Comparison of ENCODE assay signal across 15 cellular contexts in the genomic region with DNA sequence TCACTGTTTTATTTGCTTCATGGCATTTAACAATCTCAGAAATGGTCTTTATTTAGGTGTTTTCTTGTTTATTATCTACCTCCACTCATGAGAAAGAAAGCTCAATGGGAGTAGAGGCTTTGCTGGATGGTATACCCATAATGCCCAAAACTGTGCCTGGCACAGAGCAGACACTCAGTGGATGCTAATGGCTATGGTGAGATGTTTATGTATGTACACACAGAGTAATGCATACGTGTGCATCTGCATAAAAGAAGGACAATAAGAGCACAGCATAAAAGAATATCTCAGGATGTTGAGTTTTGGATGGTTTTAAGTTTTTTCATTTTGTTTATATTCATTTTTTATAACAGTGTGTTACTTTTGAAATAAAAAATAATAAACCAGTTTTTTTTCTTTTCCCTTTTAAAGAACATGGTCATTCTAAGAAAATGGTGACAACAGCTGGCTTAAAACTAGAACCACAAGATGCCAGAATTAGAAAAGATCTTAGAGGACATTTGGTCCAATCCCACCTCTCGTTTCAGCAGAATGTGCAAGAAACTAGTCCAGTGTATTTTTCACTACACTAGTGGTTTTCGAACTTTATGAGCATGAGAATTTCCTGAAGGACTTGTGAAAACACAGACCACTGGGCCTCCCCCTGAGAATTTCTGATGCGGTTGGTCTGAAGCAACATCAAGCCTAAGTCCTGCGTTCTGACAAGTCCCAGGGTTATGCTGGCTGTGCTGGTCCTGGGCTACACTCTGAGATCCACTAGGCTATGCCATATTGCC.
DNase-seq lines count a peak whose midpoint lies in the region; ATAC-seq, FAIRE-seq and TF ChIP-seq lines count a peak whose summit lies in the region.
"Had no signal": no experiment of that assay in that cellular context is flagged by ENCODE, and none has a peak within 500 bp of the region (broad histone marks: within the 10 kb centered on the region; RNA-seq: fewer than 3 reads in every experiment).

No MANE protein-coding gene starts in this region.

- 91 to 93% methylated on average over 5 of the region's 5 CpGs for WGBS in tibial nerve, 2 donors
- WGBS in HepG2 (ENCODE audit: low lambda C conversion rate), result 74% methylated on average over 5 of the region's 5 CpGs

- H3K9ac ChIP-seq in HepG2 (ENCODE audit: insufficient read depth, low read depth, low read length), result no peak overlapping the region

- H3K36me3 ChIP-seq in tibial nerve (no peaks in the 10 kb centered on the region), HepG2 (replicated peaks in 1 of 2; ENCODE audit: control insufficient read depth in 1 of 2, insufficient read depth in 2 of 2, low read length in 2 of 2) (no peaks in the 10 kb centered on the region)
- H3K36me3 ChIP-seq: gastroesophageal sphincter had no signal

- H3K4me3 ChIP-seq in tibial nerve (no peak overlapping the region), HepG2 (replicated peaks in 1 of 3; ENCODE audit: insufficient read depth in 1 of 3, low read depth in 2 of 3, low read length in 3 of 3) (no peak overlapping the region)
- H3K4me3 ChIP-seq: gastroesophageal sphincter had no signal

- in situ Hi-C loops in HepG2 (cut with HindIII; ENCODE audit: extremely low pct_ligation_motif_present, low pct_unique_long_range_greater_than_20kb), result no loop called here

- intact Hi-C loops in CD4-positive, alpha-beta T cell (cut with DNase I, micrococcal nuclease), result no loop called here
- intact Hi-C loops in HepG2 (cut with micrococcal nuclease; ENCODE audit: unreplicated experiment), result no loop called here

- TF ChIP-seq EP300 in tibial nerve (IDR thresholded peaks at IDR 0.05), result no peak
- TF ChIP-seq EP300 in HepG2 (IDR thresholded peaks at IDR 0.05; ENCODE audit: low read depth in 2 of 2, low read length in 2 of 2), result no peak
- TF ChIP-seq EP300 in HepG2 (CRISPR knock-in tag; IDR thresholded peaks at IDR 0.05; ENCODE audit: borderline replicate concordance), result no peak

- FAIRE-seq in HepG2 (lab: Jason Lieb, UNC), result no peak

- no peak for DNase-seq in CD4-positive, alpha-beta T cell
- DNase-seq in activated naive CD8-positive, alpha-beta T cell treated with anti-CD3 and anti-CD28 coated beads, Interleukin-2, amount 50 U/mL, for 24 hours, result no peak
- no peak for DNase-seq in germinal center (ENCODE audit: low spot score)
- DNase-seq in tibial nerve (ENCODE audit: low spot score in 2 of 2), result no peak
- no peak for DNase-seq in HepG2 (ENCODE audit: low spot score)
- no peak for DNase-seq in activated CD4-positive, CD25-positive, alpha-beta regulatory T cell treated with anti-CD3 and anti-CD28 coated beads, Interleukin-2, amount 50 U/mL, for 72 hours
- DNase-seq: AML-193; kidney glomerular epithelial cell; NCI-H2171 treated with DMSO at 0.1 percent for 48 hours; PC-3; stimulated activated CD4-positive, alpha-beta T cell treated with anti-CD3 and anti-CD28 coated beads, Interleukin-2, amount 100 ng/mL, for 48 hours had no signal

- no peak overlapping the region for H3K4me2 ChIP-seq in HepG2 (ENCODE audit: low read depth, low read length)

- peaks cover 99% of the 10 kb centered on the region for H3K4me1 Mint-ChIP-seq in CD4-positive, alpha-beta T cell (ENCODE audit: low read depth)
- H3K4me1 Mint-ChIP-seq in activated naive CD8-positive, alpha-beta T cell treated with anti-CD3 and anti-CD28 coated beads, Interleukin-2, amount 50 U/mL, for 24 hours, result peaks cover 95% of the 10 kb centered on the region

- no peaks in the 10 kb centered on the region for H4K20me1 ChIP-seq in HepG2 (ENCODE audit: insufficient read depth, low read length)

- no TSS peak for BruUV-seq in HepG2 (replicated peaks; lab: Mats Ljungman, UMichigan)

- no peak overlapping the region for H2AFZ ChIP-seq in HepG2 (ENCODE audit: low read length)

- no peaks in the 10 kb centered on the region for H3K9me3 ChIP-seq in CD4-positive, alpha-beta T cell (ENCODE audit: control insufficient read depth, low read length)
- H3K9me3 ChIP-seq in tibial nerve (no peaks in the 10 kb centered on the region), HepG2 (ENCODE audit: low read length) (no peaks in the 10 kb centered on the region)
- H3K9me3 ChIP-seq: gastroesophageal sphincter had no signal

- H3K27me3 Mint-ChIP-seq in CD4-positive, alpha-beta T cell, result no peaks in the 10 kb centered on the region
- H3K27me3 Mint-ChIP-seq in activated naive CD8-positive, alpha-beta T cell treated with anti-CD3 and anti-CD28 coated beads, Interleukin-2, amount 50 U/mL, for 24 hours, result no peaks in the 10 kb centered on the region

- no peak for TF ChIP-seq CTCF in CD4-positive, alpha-beta T cell (IDR thresholded peaks at IDR 0.05)
- TF ChIP-seq CTCF in tibial nerve (IDR thresholded peaks at IDR 0.05) (no peak), HepG2 (CRISPR knock-in tag; IDR thresholded peaks at IDR 0.05) (no peak)

- CTCF ChIA-PET in CD4-positive, alpha-beta T cell (lab: Charles Lee), result interaction anchor here (0.7 kb wide), 1 partner anchor 263 kb away, joined by 3 read pairs; no protein-coding TSS in a partner anchor
- CTCF ChIA-PET in HepG2 (lab: Yijun Ruan, JAX; ENCODE audit: low intra/inter-chr PET ratio, low total read pairs), result no interaction called here

- no peak for ATAC-seq in CD4-positive, alpha-beta T cell (ENCODE audit: poor library complexity)
- ATAC-seq in GM18867 (IDR thresholded peaks at IDR 0.05; ENCODE audit: unreplicated experiment) (peak; percentile 54), HG02885 (IDR thresholded peaks at IDR 0.05; ENCODE audit: poor library complexity, unreplicated experiment) (peak; percentile 66), HepG2 (no peak)
- no peak for ATAC-seq in activated naive CD8-positive, alpha-beta T cell treated with anti-CD3 and anti-CD28 coated beads, Interleukin-2, amount 50 U/mL, for 24 hours
- ATAC-seq: gastroesophageal sphincter, PC-3 had no signal

- peak overlapping the region; percentile 93 for H3K27ac Mint-ChIP-seq in CD4-positive, alpha-beta T cell
- H3K27ac Mint-ChIP-seq in activated naive CD8-positive, alpha-beta T cell treated with anti-CD3 and anti-CD28 coated beads, Interleukin-2, amount 50 U/mL, for 24 hours, result peak overlapping the region; percentile 75

- H3K27me3 ChIP-seq in CD4-positive, alpha-beta T cell (ENCODE audit: control insufficient read depth, insufficient read depth, low read length), result no peaks in the 10 kb centered on the region
- H3K27me3 ChIP-seq in tibial nerve, result no peaks in the 10 kb centered on the region
- no peaks in the 10 kb centered on the region for H3K27me3 ChIP-seq in HepG2 (ENCODE audit: control insufficient read depth in 1 of 2, insufficient read depth in 2 of 2, low read length in 2 of 2)
- H3K27me3 ChIP-seq: gastroesophageal sphincter had no signal

- H3K4me3 Mint-ChIP-seq in CD4-positive, alpha-beta T cell, result peak overlapping the region; percentile 11
- H3K4me3 Mint-ChIP-seq in activated naive CD8-positive, alpha-beta T cell treated with anti-CD3 and anti-CD28 coated beads, Interleukin-2, amount 50 U/mL, for 24 hours, result no peak overlapping the region
- H3K4me3 Mint-ChIP-seq: activated T-helper 1 cell treated with anti-CD3 and anti-CD28 coated beads, Interleukin-12 subunit alpha, Interleukin-12 subunit beta, Interleukin-2, Interleukin-4 antibody, amounts not matched to agents 30 ng/mL and 10 ng/mL and 1 ng/mL, durations not matched to agents 14 hours and 24 hours and 36 hours had no signal

- no peak overlapping the region for H3K27ac ChIP-seq in CD4-positive, alpha-beta T cell (ENCODE audit: low read depth, low read length)
- H3K27ac ChIP-seq in tibial nerve (no peak overlapping the region), HepG2 (ENCODE audit: extremely low read length, insufficient read depth, low read length) (no peak overlapping the region)
- H3K27ac ChIP-seq: gastroesophageal sphincter had no signal

- no peaks in the 10 kb centered on the region for H3K79me2 ChIP-seq in HepG2 (ENCODE audit: insufficient read depth, low read length)

- H3K4me1 ChIP-seq in tibial nerve (peaks cover 0 to 59% (median 33%) of the 10 kb centered on the region in 4 donors), HepG2 (ENCODE audit: insufficient read depth, low read length) (peaks cover 19% of the 10 kb centered on the region)

- no peaks in the 10 kb centered on the region for H3K9me3 Mint-ChIP-seq in CD4-positive, alpha-beta T cell
- H3K9me3 Mint-ChIP-seq in activated naive CD8-positive, alpha-beta T cell treated with anti-CD3 and anti-CD28 coated beads, Interleukin-2, amount 50 U/mL, for 24 hours, result no peaks in the 10 kb centered on the region
- H3K9me3 Mint-ChIP-seq: activated T-helper 1 cell treated with anti-CD3 and anti-CD28 coated beads, Interleukin-12 subunit alpha, Interleukin-12 subunit beta, Interleukin-2, Interleukin-4 antibody, amounts not matched to agents 30 ng/mL and 10 ng/mL and 1 ng/mL, durations not matched to agents 14 hours and 24 hours and 36 hours had no signal

- TF ChIP-seq POLR2A in tibial nerve (IDR thresholded peaks at IDR 0.05) (no peak), HepG2 (IDR thresholded peaks at IDR 0.05; ENCODE audit: insufficient read depth in 1 of 2, low read depth in 2 of 2, low read length in 2 of 2) (no peak)

- POLR2A ChIA-PET in CD4-positive, alpha-beta T cell (lab: Charles Lee), result interaction anchor here (1.2 kb wide), 1 partner anchor 23 kb away, joined by 3 read pairs; no protein-coding TSS in a partner anchor
- POLR2A ChIA-PET in HepG2 (lab: Yijun Ruan, JAX), result no interaction called here

- TF ChIP-seq RAD21 in HepG2 (CRISPR knock-in tag; IDR thresholded peaks at IDR 0.05), result no peak

- peaks cover 93% of the 10 kb centered on the region for H3K36me3 Mint-ChIP-seq in CD4-positive, alpha-beta T cell (ENCODE audit: low read depth)
- H3K36me3 Mint-ChIP-seq in activated naive CD8-positive, alpha-beta T cell treated with anti-CD3 and anti-CD28 coated beads, Interleukin-2, amount 50 U/mL, for 24 hours (ENCODE audit: low read depth), result peaks cover 90% of the 10 kb centered on the region

TF ChIP-seq in HepG2, 621 proteins besides CTCF, POLR2A, EP300 and RAD21 (continues in another document):
- TF ChIP-seq ZNF354B (CRISPR knock-in tag; IDR thresholded peaks at IDR 0.05), result no peak
- TF ChIP-seq ZNF33A (CRISPR knock-in tag; IDR thresholded peaks at IDR 0.05; ENCODE audit: borderline replicate concordance), result no peak

Comparison
In these comparisons a context has a peak if more than half of its experiments do, and no peak if none do; other contexts are left out.
1. ATAC-seq: peak in GM18867 (single experiment) and HG02885 (single experiment); none in CD4-positive, alpha-beta T cell (single experiment), activated naive CD8-positive, alpha-beta T cell treated with anti-CD3 and anti-CD28 coated beads, Interleukin-2, amount 50 U/mL, for 24 hours (single experiment) and HepG2 (single experiment).